In genomic region chr6:107820571-107821261, GRCh38 we compare ENCODE assay signal across 8 cellular contexts. TPM values are rescaled to one million over a fixed set of nuclear protein-coding genes. Genes with fewer than 3 reads are reported as not detected.
DNase-seq lines count a peak whose midpoint lies in the region; ATAC-seq, FAIRE-seq and TF ChIP-seq lines count a peak whose summit lies in the region.

No MANE protein-coding gene starts in this region.

- TF ChIP-seq POLR2A in K562 (conservative IDR thresholded peaks at IDR 0.05) (no peak), right lobe of liver (IDR thresholded peaks at IDR 0.05) (no peak), stomach (IDR thresholded peaks at IDR 0.05) (no peak), uterus (IDR thresholded peaks at IDR 0.05) (no peak)

- H3K4me1 ChIP-seq in OCI-LY1 (ENCODE audit: insufficient read depth, low read length, severe bottlenecking) = peaks cover 43% of the 10 kb centered on the region
- H3K4me1 ChIP-seq in K562 (replicated peaks in 1 of 2; ENCODE audit: control insufficient read depth in 2 of 2, insufficient read depth in 2 of 2, low read length in 2 of 2) = no peaks in the 10 kb centered on the region
- peaks cover 0 to 66% (median 33%) of the 10 kb centered on the region in 4 donors for H3K4me1 ChIP-seq in right lobe of liver
- H3K4me1 ChIP-seq in stomach = peaks cover 21 to 57% (median 27%) of the 10 kb centered on the region in 4 donors
- no peaks in the 10 kb centered on the region for H3K4me1 ChIP-seq in uterus
- peaks cover 30% of the 10 kb centered on the region for H3K4me1 ChIP-seq in Caco-2

- H3K9me3 Mint-ChIP-seq in HFFc6 (no peaks in the 10 kb centered on the region), Caco-2 (ENCODE audit: unreplicated experiment) (no peaks in the 10 kb centered on the region)

- no peak for ATAC-seq in K562
- peak in 3 of 4 donors; percentile 2 to 5 (median 3) for ATAC-seq in right lobe of liver
- ATAC-seq in HG03025 (IDR thresholded peaks at IDR 0.05; ENCODE audit: low FRiP score, unreplicated experiment) = no peak

- CTCF ChIA-PET in K562 (lab: Yijun Ruan, JAX; ENCODE audit: low intra/inter-chr PET ratio) = no interaction called here
- CTCF ChIA-PET in Caco-2 (lab: Charles Lee) = no interaction called here

- H3K27me3 Mint-ChIP-seq in HFFc6 (ENCODE audit: insufficient read depth) = peaks cover 26% of the 10 kb centered on the region
- H3K27me3 Mint-ChIP-seq in Caco-2 (ENCODE audit: insufficient read depth, unreplicated experiment) = no peaks in the 10 kb centered on the region

- no peak overlapping the region for H3K9ac ChIP-seq in OCI-LY1 (ENCODE audit: low read length)
- H3K9ac ChIP-seq in K562 (ENCODE audit: insufficient read depth in 1 of 2, low read depth in 2 of 2, low read length in 2 of 2) = no peak overlapping the region

- H3K27me3 ChIP-seq in OCI-LY1 (ENCODE audit: insufficient read depth, low read length) = no peaks in the 10 kb centered on the region; the same call in 1 of the 2 replicates
- H3K27me3 ChIP-seq in K562 (ENCODE audit: control insufficient read depth in 2 of 2, insufficient read depth in 2 of 2, low read length in 2 of 2) = peaks cover 56 to 60% of the 10 kb centered on the region in 2 experiments
- no peaks in the 10 kb centered on the region for H3K27me3 ChIP-seq in right lobe of liver
- peaks cover 0 to 11% (median 0%) of the 10 kb centered on the region in 3 donors for H3K27me3 ChIP-seq in stomach
- no peaks in the 10 kb centered on the region for H3K27me3 ChIP-seq in uterus
- H3K27me3 ChIP-seq in Caco-2 (replicated peaks; ENCODE audit: control insufficient read depth, insufficient read depth, low read length) = no peaks in the 10 kb centered on the region

- H3K36me3 Mint-ChIP-seq in HFFc6 (ENCODE audit: low read depth) = no peaks in the 10 kb centered on the region
- no peaks in the 10 kb centered on the region for H3K36me3 Mint-ChIP-seq in Caco-2 (ENCODE audit: insufficient read depth, unreplicated experiment)

- 0% methylated on average over 14 of the region's 14 CpGs for WGBS in K562 (ENCODE audit: insufficient coverage, low coverage, missing lambda C conversion rate)
- 12% methylated on average over 14 of the region's 14 CpGs for WGBS in right lobe of liver (ENCODE audit: insufficient coverage, low coverage, low lambda C conversion rate, missing lambda C conversion rate)
- WGBS in stomach, 5 donors = 6 to 19% (median 10%) methylated on average over 14 of the region's 14 CpGs

- no TSS peak for BruUV-seq in K562 (replicated peaks; lab: Mats Ljungman, UMichigan)
- BruUV-seq in Caco-2 (replicated peaks; lab: Mats Ljungman, UMichigan) = no TSS peak

- no peaks in the 10 kb centered on the region for H3K36me3 ChIP-seq in OCI-LY1 (ENCODE audit: insufficient read depth, low read length)
- no peaks in the 10 kb centered on the region for H3K36me3 ChIP-seq in K562 (ENCODE audit: control insufficient read depth, insufficient read depth, low read length)
- no peaks in the 10 kb centered on the region for H3K36me3 ChIP-seq in right lobe of liver
- H3K36me3 ChIP-seq in stomach = no peaks in the 10 kb centered on the region
- H3K36me3 ChIP-seq in uterus = no peaks in the 10 kb centered on the region
- H3K36me3 ChIP-seq in Caco-2 (ENCODE audit: control insufficient read depth, insufficient read depth, low read length) = no peaks in the 10 kb centered on the region

- no peak for TF ChIP-seq EP300 in K562 (IDR thresholded peaks at IDR 0.05; ENCODE audit: low read length)
- TF ChIP-seq EP300 in stomach (IDR thresholded peaks at IDR 0.05) = no peak

- no peak for TF ChIP-seq RAD21 in K562 (CRISPR knock-in tag; conservative IDR thresholded peaks at IDR 0.05 in 1 of 2, IDR thresholded peaks at IDR 0.05 in 1 of 2)

- FAIRE-seq in K562 (lab: Jason Lieb, UNC) = no peak

- no peak overlapping the region for H3K27ac Mint-ChIP-seq in HFFc6
- H3K27ac Mint-ChIP-seq in Caco-2 (ENCODE audit: unreplicated experiment) = no peak overlapping the region

- in situ Hi-C loops in K562 (cut with MboI) = no loop called here

- TF ChIP-seq CTCF in HFFc6 (IDR thresholded peaks at IDR 0.05) (no peak), OCI-LY1 (IDR thresholded peaks at IDR 0.05; ENCODE audit: low read length) (no peak), K562 (IDR thresholded peaks at IDR 0.05 in 2 of 3, conservative IDR thresholded peaks at IDR 0.05 in 1 of 3; ENCODE audit: insufficient read depth in 2 of 3, low read depth in 1 of 3, low read length in 3 of 3) (no peak), right lobe of liver (IDR thresholded peaks at IDR 0.05) (no peak), stomach (IDR thresholded peaks at IDR 0.05) (no peak), uterus (IDR thresholded peaks at IDR 0.05) (no peak), Caco-2 (IDR thresholded peaks at IDR 0.05; ENCODE audit: insufficient read depth in 1 of 2, low read depth in 1 of 2, low read length in 1 of 2, severe bottlenecking in 1 of 2, unreplicated experiment in 1 of 2) (no peak)

- H3K4me3 ChIP-seq in OCI-LY1 (ENCODE audit: low read depth, low read length, poor library complexity, severe bottlenecking) (peak overlapping the region; percentile 16), K562 (no peak overlapping the region), right lobe of liver (no peak overlapping the region), stomach (peak overlapping the region; percentile 9 to 33 (median 30)), uterus (no peak overlapping the region), Caco-2 (ENCODE audit: low read depth, low read length) (no peak overlapping the region)

- intact Hi-C loops in K562 (cut with micrococcal nuclease) = no loop called here
- intact Hi-C loops in right lobe of liver (cut with DNase I) = no loop called here
- intact Hi-C loops in stomach (cut with DNase I; ENCODE audit: low total_unique reads) = no loop called here
- intact Hi-C loops in uterus (cut with DNase I; ENCODE audit: low total_unique reads) = no loop called here
- intact Hi-C loops in Caco-2 (cut with micrococcal nuclease; ENCODE audit: unreplicated experiment) = no loop called here

- H3F3A ChIP-seq in OCI-LY1 (ENCODE audit: insufficient read depth, low read length) = no peaks in the 10 kb centered on the region

- DNase-seq in HFFc6 (no peak), K562 (ENCODE audit: extremely low read depth in 1 of 4, low spot score in 3 of 4) (no peak), right lobe of liver (peak in 2 of 3 donors; percentile 40 to 55), stomach (peak; percentile 53), uterus (no peak), Caco-2 (no peak)

- H3K9me2 ChIP-seq in OCI-LY1 (ENCODE audit: low read depth, low read length) = no peaks in the 10 kb centered on the region

- H3K79me2 ChIP-seq in OCI-LY1 (ENCODE audit: insufficient read depth, low read length) (no peaks in the 10 kb centered on the region), K562 (ENCODE audit: control insufficient read depth, insufficient read depth, low read length) (no peaks in the 10 kb centered on the region)

- H3K27ac ChIP-seq in OCI-LY1 (ENCODE audit: low read depth, low read length, poor library complexity, severe bottlenecking) = no peak overlapping the region
- H3K27ac ChIP-seq in K562 (ENCODE audit: extremely low read depth, low read depth, low read length) = no peak overlapping the region
- peak overlapping the region; percentile 76 to 94 (median 82) for H3K27ac ChIP-seq in right lobe of liver
- H3K27ac ChIP-seq in stomach = peak overlapping the region in 4 of 5 donors; percentile 16 to 62 (median 40)
- H3K27ac ChIP-seq in uterus = no peak overlapping the region

- H3K4me2 ChIP-seq in OCI-LY1 (ENCODE audit: low read length) = peak overlapping the region; percentile 41
- no peak overlapping the region for H3K4me2 ChIP-seq in K562 (ENCODE audit: insufficient read depth, low read length)

- H3K4me3 Mint-ChIP-seq in HFFc6 (peak overlapping the region; percentile 76), Caco-2 (ENCODE audit: unreplicated experiment) (no peak overlapping the region)

- H3K9me3 ChIP-seq in OCI-LY1 (ENCODE audit: low read length) (no peaks in the 10 kb centered on the region), K562 (replicated peaks; ENCODE audit: control insufficient read depth, insufficient read depth, low read depth, low read length) (no peaks in the 10 kb centered on the region), right lobe of liver (no peaks in the 10 kb centered on the region), stomach (no peaks in the 10 kb centered on the region), uterus (no peaks in the 10 kb centered on the region), Caco-2 (no peaks in the 10 kb centered on the region)

- peaks cover 12% of the 10 kb centered on the region for H3K4me1 Mint-ChIP-seq in HFFc6 (ENCODE audit: low read depth)
- no peaks in the 10 kb centered on the region for H3K4me1 Mint-ChIP-seq in Caco-2 (ENCODE audit: low read depth, unreplicated experiment)

- no peak overlapping the region for H2AFZ ChIP-seq in OCI-LY1 (ENCODE audit: low read length)
- H2AFZ ChIP-seq in K562 (ENCODE audit: low read depth, low read length) = no peak overlapping the region

- H3K9me1 ChIP-seq in K562 (ENCODE audit: control insufficient read depth, insufficient read depth, low read length) = no peaks in the 10 kb centered on the region

- POLR2A ChIA-PET in K562 (lab: Yijun Ruan, JAX) = no interaction called here
- POLR2A ChIA-PET in Caco-2 (lab: Charles Lee) = no interaction called here

- H4K20me1 ChIP-seq in OCI-LY1 (ENCODE audit: insufficient read depth, low read length) = no peaks in the 10 kb centered on the region
- peaks cover 8% of the 10 kb centered on the region for H4K20me1 ChIP-seq in K562 (replicated peaks; ENCODE audit: control insufficient read depth, insufficient read depth, low read length)

RNA-seq across cellular contexts. Expression of gene SCML4, which starts 3.4 kb away (rescaled TPM):
- not detected for total RNA-seq in HFFc6 (2021; fragmentation: NEBNext Ultra II Directional; extraction: Animal tissue kit (Norgen Biotek cat#: 25700))
- total RNA-seq in K562 (2011; cell fraction: chromatin; rRNA removed; ENCODE audit: low replicate concordance) = not detected in 2 replicates
- not detected in 2 replicates for total RNA-seq in K562 (2011; cell fraction: nucleolus; rRNA removed)
- total RNA-seq in K562 (2011; cell fraction: nucleoplasm; rRNA removed) = not detected in 2 replicates
- total RNA-seq in K562 (2014; rRNA removed) (not detected in 2 replicates), K562 (2014; rRNA removed; fragmentation: Illumina TruSeq; extraction: Trizol) (not detected in 2 replicates), K562 (2015; rRNA removed; fragmentation: Illumina TruSeq; extraction: Trizol) (not detected in 2 replicates), K562 (2021) (0.04 and 0.16 TPM in 2 replicates), right lobe of liver (1 to 10 TPM; 1.0 to 4.9 (median 1.5) TPM), stomach (10 to 100 TPM in 2 of 5 donors, 1 to 10 TPM in 2, not detected in 1; 3.1 to 11.6 (median 7.4) TPM), uterus (under 1 TPM in 2 of 4 donors, not detected in 2; 0.14 to 0.18 TPM), Caco-2 (2022) (2.6 and 2.8 TPM in 2 replicates)
- polyA plus RNA-seq in K562 (2011; rRNA removed) (not detected in 2 replicates), K562 (2014; fragmentation: Illumina TruSeq; extraction: Trizol) (not detected in 2 replicates), K562 (2014; fragmentation: Nextera tagmentation; extraction: Ambion mirVana) (not detected), K562 (2014; rRNA removed) (not detected in 2 replicates), stomach (1 to 10 TPM in 1 of 3 donors, under 1 TPM in 2; 0.44 to 1.1 (median 0.55) TPM)
- not detected in 2 replicates for polyA plus RNA-seq in K562 (2011; cell fraction: cytosol; rRNA removed)
- not detected in 2 replicates for polyA plus RNA-seq in K562 (2011; cell fraction: nucleus; rRNA removed)
- not detected in 2 replicates for polyA plus RNA-seq in K562 (2012)
- polyA minus RNA-seq in K562 (2011; rRNA and poly(A)+ RNA removed) = not detected in 2 replicates
- polyA minus RNA-seq in K562 (2011; cell fraction: cytosol; rRNA and poly(A)+ RNA removed) = not detected in 2 replicates
- polyA minus RNA-seq in K562 (2011; cell fraction: nucleus; rRNA and poly(A)+ RNA removed) = not detected in 2 replicates

Comparison
In these comparisons a context has a peak if more than half of its experiments do, and no peak if none do; other contexts are left out.
1. DNase-seq: peak in right lobe of liver (2 of 3) and stomach (single experiment); none in HFFc6 (single experiment), K562 (0 of 4), uterus (0 of 2) and Caco-2 (0 of 2).
2. H3K27ac ChIP-seq: peak in right lobe of liver (3 of 3) and stomach (4 of 5); none in OCI-LY1 (single experiment), K562 (single experiment) and uterus (0 of 2).
3. H3K4me3 ChIP-seq: peak in OCI-LY1 (single experiment) and stomach (4 of 4); none in K562 (single experiment), right lobe of liver (0 of 3), uterus (0 of 2) and Caco-2 (single experiment).
4. ATAC-seq: peak in right lobe of liver (3 of 4); none in K562 (single experiment) and HG03025 (single experiment).